Comparison of ENCODE assay signal across 8 cellular contexts in genomic region chr13:99501952-99502310, GRCh38. TPM values are rescaled to one million over a fixed set of nuclear protein-coding genes. Genes with fewer than 3 reads are reported as not detected.
DNase-seq lines count a peak whose midpoint lies in the region; TF ChIP-seq lines count a peak whose summit lies in the region.

No MANE protein-coding gene starts in this region.

- no peaks in the 10 kb centered on the region for H3K27me3 ChIP-seq in BE2C
- H3K27me3 ChIP-seq in HUES6 (ENCODE audit: control insufficient read depth, insufficient read depth, low read length): no peaks in the 10 kb centered on the region
- H3K27me3 ChIP-seq in neutrophil: no peaks in the 10 kb centered on the region

- intact Hi-C loops in activated CD4-positive, alpha-beta memory T cell treated with anti-CD3 and anti-CD28 coated beads for 36 hours (cut with micrococcal nuclease): loop anchor here (2.0 to 5.0 kb wide), 2 partner anchors 115 to 285 kb away; no protein-coding TSS in a partner anchor

- POLR2A ChIA-PET in activated CD4-positive, alpha-beta memory T cell treated with anti-CD3 and anti-CD28 coated beads for 36 hours (lab: Charles Lee): interaction anchor here (0.7 to 1.0 kb wide), 2 partner anchors 205 to 300 kb away, joined by 3 to 4 read pairs; no protein-coding TSS in a partner anchor
- POLR2A ChIA-PET in HEK293T (lab: Yijun Ruan, JAX): no interaction called here

- H3K4me1 ChIP-seq in BE2C (no peaks in the 10 kb centered on the region), HUES6 (ENCODE audit: control insufficient read depth, insufficient read depth, low read length) (peaks cover 12% of the 10 kb centered on the region), neutrophil (ENCODE audit: control insufficient read depth in 1 of 2, insufficient read depth in 1 of 2, low read depth in 1 of 2, low read length in 1 of 2) (peaks cover 90 to 92% of the 10 kb centered on the region in 2 experiments)

- DNase-seq in BE2C: peak; percentile 23
- DNase-seq in activated CD4-positive, alpha-beta memory T cell treated with anti-CD3 and anti-CD28 coated beads for 36 hours: peak; percentile 50
- DNase-seq in fibroblast of mammary gland (ENCODE audit: low read depth): no peak
- DNase-seq in HPDE6-E6E7 (ENCODE audit: extremely low spot score): no peak
- DNase-seq in SHP77 treated with DMSO at 0.1 percent for 48 hours (lab: John Stamatoyannopoulos, UW): no peak
- no peak for DNase-seq in HEK293T (ENCODE audit: extremely low spot score)

- CTCF ChIA-PET in activated CD4-positive, alpha-beta memory T cell treated with anti-CD3 and anti-CD28 coated beads for 36 hours (lab: Charles Lee): interaction anchor here (0.6 to 8.0 kb wide), 8 partner anchors 53 to 325 kb away, joined by 3 to 58 read pairs (median 5); no protein-coding TSS in a partner anchor
- CTCF ChIA-PET in HEK293T (lab: Yijun Ruan, JAX): no interaction called here

- H3K4me1 Mint-ChIP-seq in activated CD4-positive, alpha-beta memory T cell treated with anti-CD3 and anti-CD28 coated beads for 36 hours (ENCODE audit: low read depth): peaks cover 68% of the 10 kb centered on the region

- TF ChIP-seq CTCF in BE2C (IDR thresholded peaks at IDR 0.05; ENCODE audit: low read depth, low read length): no peak
- TF ChIP-seq CTCF in fibroblast of mammary gland (conservative IDR thresholded peaks at IDR 0.05; ENCODE audit: control insufficient read depth, insufficient read depth, low read depth, low read length): no peak
- no peak for TF ChIP-seq CTCF in neutrophil (IDR thresholded peaks at IDR 0.05)

- H3K27ac ChIP-seq in HUES6 (ENCODE audit: low read depth, low read length) (peak overlapping the region; percentile 67; the same call in 1 of the 2 replicates), neutrophil (peak overlapping the region; percentile 97)

- H3K27ac Mint-ChIP-seq in activated CD4-positive, alpha-beta memory T cell treated with anti-CD3 and anti-CD28 coated beads for 36 hours: peak overlapping the region; percentile 88

- H3K4me3 Mint-ChIP-seq in activated CD4-positive, alpha-beta memory T cell treated with anti-CD3 and anti-CD28 coated beads for 36 hours: peak overlapping the region; percentile 88

- H3K9ac ChIP-seq in HUES6 (ENCODE audit: low read length): peak overlapping the region; percentile 94

- H3K9me3 ChIP-seq in BE2C (no peaks in the 10 kb centered on the region), HUES6 (ENCODE audit: control insufficient read depth, insufficient read depth, low read depth, low read length) (no peaks in the 10 kb centered on the region), neutrophil (no peaks in the 10 kb centered on the region)

- H3K36me3 Mint-ChIP-seq in activated CD4-positive, alpha-beta memory T cell treated with anti-CD3 and anti-CD28 coated beads for 36 hours: peaks cover 15% of the 10 kb centered on the region

- H3K4me3 ChIP-seq in BE2C (ENCODE audit: low read depth, low read length): peak overlapping the region; percentile 96
- peak overlapping the region; percentile 94 for H3K4me3 ChIP-seq in HUES6 (ENCODE audit: low read depth, low read length)
- H3K4me3 ChIP-seq in fibroblast of mammary gland (ENCODE audit: control insufficient read depth, low read depth, low read length): peak overlapping the region; percentile 97
- peak overlapping the region; percentile 87 to 96 for H3K4me3 ChIP-seq in neutrophil (ENCODE audit: low read depth in 1 of 2, low read length in 1 of 2)

- H3K27me3 Mint-ChIP-seq in activated CD4-positive, alpha-beta memory T cell treated with anti-CD3 and anti-CD28 coated beads for 36 hours: no peaks in the 10 kb centered on the region

- H3K9me3 Mint-ChIP-seq in activated CD4-positive, alpha-beta memory T cell treated with anti-CD3 and anti-CD28 coated beads for 36 hours: no peaks in the 10 kb centered on the region

- H3K36me3 ChIP-seq in BE2C (no peaks in the 10 kb centered on the region), HUES6 (ENCODE audit: control insufficient read depth, insufficient read depth, low read length) (peaks cover 5% of the 10 kb centered on the region; the same call in 1 of the 2 replicates), neutrophil (no peaks in the 10 kb centered on the region)

TF ChIP-seq in HEK293T, 16 proteins besides CTCF, POLR2A, EP300 and RAD21:
- TF ChIP-seq HDGF (IDR thresholded peaks at IDR 0.05; ENCODE audit: borderline replicate concordance) (no peak), FOXK2 (IDR thresholded peaks at IDR 0.05) (no peak), BHLHE40 (IDR thresholded peaks at IDR 0.05; ENCODE audit: borderline replicate concordance) (no peak), ZNF384 (IDR thresholded peaks at IDR 0.05) (no peak), ELF4 (IDR thresholded peaks at IDR 0.05) (no peak), NFRKB (IDR thresholded peaks at IDR 0.05) (no peak), FOXA1 (IDR thresholded peaks at IDR 0.05) (no peak), LEF1 (IDR thresholded peaks at IDR 0.05; ENCODE audit: borderline replicate concordance) (no peak), CTBP1 (IDR thresholded peaks at IDR 0.05; ENCODE audit: borderline replicate concordance) (no peak), ARNT (IDR thresholded peaks at IDR 0.05) (no peak), FOXM1 (IDR thresholded peaks at IDR 0.05; ENCODE audit: borderline replicate concordance) (no peak), TARDBP (IDR thresholded peaks at IDR 0.05) (no peak), L3MBTL2 (conservative IDR thresholded peaks at IDR 0.05) (no peak)
- TF ChIP-seq, protein P1, sequence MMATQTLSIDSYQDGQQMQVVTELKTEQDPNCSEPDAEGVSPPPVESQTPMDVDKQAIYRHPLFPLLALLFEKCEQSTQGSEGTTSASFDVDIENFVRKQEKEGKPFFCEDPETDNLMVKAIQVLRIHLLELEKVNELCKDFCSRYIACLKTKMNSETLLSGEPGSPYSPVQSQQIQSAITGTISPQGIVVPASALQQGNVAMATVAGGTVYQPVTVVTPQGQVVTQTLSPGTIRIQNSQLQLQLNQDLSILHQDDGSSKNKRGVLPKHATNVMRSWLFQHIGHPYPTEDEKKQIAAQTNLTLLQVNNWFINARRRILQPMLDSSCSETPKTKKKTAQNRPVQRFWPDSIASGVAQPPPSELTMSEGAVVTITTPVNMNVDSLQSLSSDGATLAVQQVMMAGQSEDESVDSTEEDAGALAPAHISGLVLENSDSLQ (IDR thresholded peaks at IDR 0.05): no peak

RNA-seq across cellular contexts. Expression of gene TM9SF2, which starts 0.7 kb away (rescaled TPM):
- polyA plus RNA-seq in BE2C (2012; ENCODE audit: insufficient read depth, insufficient read length, low read depth): 71.3 TPM
- 10 to 100 TPM; 67.2 to 72.0 TPM for total RNA-seq in activated CD4-positive, alpha-beta memory T cell treated with anti-CD3 and anti-CD28 coated beads for 36 hours

Comparison
In these comparisons a context has a peak if more than half of its experiments do, and no peak if none do; other contexts are left out.
1. DNase-seq: peak in BE2C (single experiment) and activated CD4-positive, alpha-beta memory T cell treated with anti-CD3 and anti-CD28 coated beads for 36 hours (single experiment); none in fibroblast of mammary gland (single experiment), HPDE6-E6E7 (single experiment), SHP77 treated with DMSO at 0.1 percent for 48 hours (single experiment) and HEK293T (single experiment).
2. Peak in every context shown above with its lines, with median percentiles within 50 percentile points of each other: H3K4me3 ChIP-seq.